In genomic region chr22:42685941-42686666, GRCh38 we compare ENCODE assay signal across 11 cellular contexts. TPM values are rescaled to one million over a fixed set of nuclear protein-coding genes. Genes with fewer than 3 reads are reported as not detected.
DNase-seq lines count a peak whose midpoint lies in the region; ATAC-seq, FAIRE-seq and TF ChIP-seq lines count a peak whose summit lies in the region.
"Had no signal": no experiment of that assay in that cellular context is flagged by ENCODE, and none has a peak within 500 bp of the region (broad histone marks: within the 10 kb centered on the region; RNA-seq: fewer than 3 reads in every experiment).

No MANE protein-coding gene starts in this region.

- H3K4me3 ChIP-seq in HepG2 (replicated peaks in 1 of 3; ENCODE audit: insufficient read depth in 1 of 3, low read depth in 2 of 3, low read length in 3 of 3) (no peak overlapping the region; a peak in 1 of 6 replicates), right lobe of liver (no peak overlapping the region), esophagus squamous epithelium (no peak overlapping the region), neural progenitor cell (no peak overlapping the region)

- H3K4me2 ChIP-seq in HepG2 (ENCODE audit: low read depth, low read length) (peak overlapping the region; percentile 86), neural progenitor cell (peak overlapping the region; percentile 47)

- ATAC-seq in HepG2: peak; percentile 14; the same call in 2 of the 3 replicates
- no peak for ATAC-seq in right lobe of liver
- no peak for ATAC-seq in GM21723 (IDR thresholded peaks at IDR 0.05; ENCODE audit: unreplicated experiment)
- ATAC-seq: naive thymus-derived CD4-positive, alpha-beta T cell had no signal

- CTCF ChIA-PET in HepG2 (lab: Yijun Ruan, JAX; ENCODE audit: low intra/inter-chr PET ratio, low total read pairs): no interaction called here

- H3K27me3 Mint-ChIP-seq in neural progenitor cell (ENCODE audit: insufficient read depth, low read depth): peaks cover 9% of the 10 kb centered on the region

- in situ Hi-C loops in HepG2 (cut with HindIII; ENCODE audit: extremely low pct_ligation_motif_present, low pct_unique_long_range_greater_than_20kb): no loop called here

- intact Hi-C loops in HepG2 (cut with micrococcal nuclease; ENCODE audit: unreplicated experiment) (no loop called here), right lobe of liver (cut with DNase I) (no loop called here), esophagus squamous epithelium (cut with DNase I) (no loop called here)

- no peaks in the 10 kb centered on the region for H3K9me3 Mint-ChIP-seq in neural progenitor cell

- H3K4me1 ChIP-seq in HepG2 (ENCODE audit: insufficient read depth, low read length): peaks cover 73% of the 10 kb centered on the region
- peaks cover 0 to 27% (median 11%) of the 10 kb centered on the region in 4 donors for H3K4me1 ChIP-seq in right lobe of liver
- H3K4me1 ChIP-seq in esophagus squamous epithelium: peaks cover 34 to 92% (median 73%) of the 10 kb centered on the region in 3 donors
- peaks cover 23% of the 10 kb centered on the region for H3K4me1 ChIP-seq in neural progenitor cell

- H3K9ac ChIP-seq in HepG2 (ENCODE audit: insufficient read depth, low read depth, low read length): no peak overlapping the region
- H3K9ac ChIP-seq in neural progenitor cell: no peak overlapping the region

- no peak overlapping the region for H3K4me3 Mint-ChIP-seq in neural progenitor cell
- H3K4me3 Mint-ChIP-seq: naive thymus-derived CD4-positive, alpha-beta T cell had no signal

- no peak for FAIRE-seq in HepG2 (lab: Jason Lieb, UNC)

- no peaks in the 10 kb centered on the region for H3K79me2 ChIP-seq in HepG2 (ENCODE audit: insufficient read depth, low read length)
- H3K79me2 ChIP-seq in neural progenitor cell (ENCODE audit: low read depth): no peaks in the 10 kb centered on the region

- BruUV-seq in HepG2 (replicated peaks; lab: Mats Ljungman, UMichigan): no TSS peak

- H3K36me3 Mint-ChIP-seq in neural progenitor cell: no peaks in the 10 kb centered on the region
- H3K36me3 Mint-ChIP-seq: naive thymus-derived CD4-positive, alpha-beta T cell had no signal

- TF ChIP-seq POLR2A in HepG2 (IDR thresholded peaks at IDR 0.05; ENCODE audit: insufficient read depth in 1 of 2, low read depth in 2 of 2, low read length in 2 of 2): no peak
- TF ChIP-seq POLR2A in right lobe of liver (IDR thresholded peaks at IDR 0.05): no peak
- TF ChIP-seq POLR2A in esophagus squamous epithelium (IDR thresholded peaks at IDR 0.05): no peak

- peak; percentile 35 for TF ChIP-seq CTCF in HepG2 (CRISPR knock-in tag; IDR thresholded peaks at IDR 0.05)
- TF ChIP-seq CTCF in right lobe of liver (IDR thresholded peaks at IDR 0.05): no peak
- TF ChIP-seq CTCF in esophagus squamous epithelium (IDR thresholded peaks at IDR 0.05): no peak
- TF ChIP-seq CTCF in neural progenitor cell (IDR thresholded peaks at IDR 0.05): no peak

- H3K4me1 Mint-ChIP-seq in neural progenitor cell: peaks cover 26% of the 10 kb centered on the region
- H3K4me1 Mint-ChIP-seq: naive thymus-derived CD4-positive, alpha-beta T cell had no signal

- DNase-seq in HepG2 (ENCODE audit: low spot score) (no peak), right lobe of liver (no peak), esophagus squamous epithelium (lab: John Stamatoyannopoulos, UW) (no peak), neural progenitor cell (ENCODE audit: low spot score) (peak; percentile 41), GDM1 (lab: John Stamatoyannopoulos, UW) (no peak), 8988T (no peak), HuH-7.5 (ENCODE audit: low spot score) (no peak)
- DNase-seq: naive thymus-derived CD4-positive, alpha-beta T cell; stimulated activated CD4-positive, alpha-beta T cell treated with anti-CD3 and anti-CD28 coated beads, Interleukin-4, amount 100 ng/mL, for 4 hours had no signal

- POLR2A ChIA-PET in HepG2 (lab: Yijun Ruan, JAX): interaction anchor here (0.9 to 3.7 kb wide), 3 partner anchors 11 to 70 kb away, joined by 4 to 16 read pairs (median 5); partner anchors contain the start of genes CYB5R3 and POLDIP3

- H3F3A ChIP-seq in neural progenitor cell (ENCODE audit: low read depth): peaks cover 7% of the 10 kb centered on the region

- H3K27ac ChIP-seq in HepG2 (ENCODE audit: extremely low read length, insufficient read depth, low read length): no peak overlapping the region
- H3K27ac ChIP-seq in right lobe of liver: no peak overlapping the region
- H3K27ac ChIP-seq in esophagus squamous epithelium: peak overlapping the region; percentile 54 to 95 (median 88)
- H3K27ac ChIP-seq in neural progenitor cell: no peak overlapping the region

- TF ChIP-seq RAD21 in HepG2 (CRISPR knock-in tag; IDR thresholded peaks at IDR 0.05): no peak

- TF ChIP-seq EP300 in HepG2 (IDR thresholded peaks at IDR 0.05; ENCODE audit: low read depth in 2 of 2, low read length in 2 of 2) (no peak), HepG2 (CRISPR knock-in tag; IDR thresholded peaks at IDR 0.05; ENCODE audit: borderline replicate concordance) (no peak)

- H3K9me3 ChIP-seq in HepG2 (ENCODE audit: low read length) (no peaks in the 10 kb centered on the region), right lobe of liver (no peaks in the 10 kb centered on the region), esophagus squamous epithelium (no peaks in the 10 kb centered on the region), neural progenitor cell (ENCODE audit: low read depth) (no peaks in the 10 kb centered on the region)

- 0% methylated on average over 4 of the region's 5 CpGs for WGBS in HepG2 (ENCODE audit: low lambda C conversion rate)
- WGBS in right lobe of liver (ENCODE audit: insufficient coverage, low coverage, low lambda C conversion rate, missing lambda C conversion rate): 43% methylated on average over 1 of the region's 5 CpGs
- WGBS in esophagus squamous epithelium, 2 donors: 18 to 31% methylated on average over 2 to 4 of the region's 5 CpGs

- H3K27ac Mint-ChIP-seq in neural progenitor cell: peak overlapping the region; percentile 36
- H3K27ac Mint-ChIP-seq: naive thymus-derived CD4-positive, alpha-beta T cell had no signal

- H3K36me3 ChIP-seq in HepG2 (replicated peaks in 1 of 2; ENCODE audit: control insufficient read depth in 1 of 2, insufficient read depth in 2 of 2, low read length in 2 of 2) (no peaks in the 10 kb centered on the region), right lobe of liver (no peaks in the 10 kb centered on the region), esophagus squamous epithelium (peaks cover 0 to 2% (median 0%) of the 10 kb centered on the region in 3 donors), neural progenitor cell (no peaks in the 10 kb centered on the region)

- H2AFZ ChIP-seq in HepG2 (ENCODE audit: low read length) (no peak overlapping the region), neural progenitor cell (replicated peaks) (no peak overlapping the region)

- H4K20me1 ChIP-seq in HepG2 (ENCODE audit: insufficient read depth, low read length) (no peaks in the 10 kb centered on the region), neural progenitor cell (ENCODE audit: low read depth) (no peaks in the 10 kb centered on the region)

- H3K27me3 ChIP-seq in HepG2 (ENCODE audit: control insufficient read depth in 1 of 2, insufficient read depth in 2 of 2, low read length in 2 of 2) (no peaks in the 10 kb centered on the region; a peak in 2 of 5 replicates), right lobe of liver (no peaks in the 10 kb centered on the region), esophagus squamous epithelium (no peaks in the 10 kb centered on the region), neural progenitor cell (no peaks in the 10 kb centered on the region)

RNA-seq across cellular contexts. Expression of gene A4GALT, which starts 34.6 kb away (rescaled TPM):
- total RNA-seq in HepG2 (2016; rRNA removed; fragmentation: Illumina TruSeq; extraction: Trizol): 0.09 TPM in 1 of 2 replicates, not detected in the other
- total RNA-seq in HepG2 (2016; cell fraction: cytosol; rRNA removed; fragmentation: Illumina TruSeq; extraction: Trizol; ENCODE audit: low read depth): not detected in 2 replicates
- total RNA-seq in HepG2 (2016; cell fraction: insoluble cytoplasmic fraction; rRNA removed; fragmentation: Illumina TruSeq; extraction: Trizol): not detected in 2 replicates
- not detected in 2 replicates for total RNA-seq in HepG2 (2016; cell fraction: membrane; rRNA removed; fragmentation: Illumina TruSeq; extraction: Trizol)
- not detected in 2 replicates for total RNA-seq in HepG2 (2016; cell fraction: nucleus; rRNA removed; fragmentation: Illumina TruSeq; extraction: Trizol)
- polyA plus RNA-seq in HepG2 (2011; rRNA removed): 1.1 and 2.7 TPM in 2 replicates
- polyA plus RNA-seq in HepG2 (2011; cell fraction: cytosol; rRNA removed): 2.5 and 4.5 TPM in 2 replicates
- 3.2 and 3.6 TPM in 2 replicates for polyA plus RNA-seq in HepG2 (2011; cell fraction: nucleus; rRNA removed)
- polyA plus RNA-seq in HepG2 (2012): 0.74 and 1.8 TPM in 2 replicates
- polyA plus RNA-seq in HepG2 (2016; cell fraction: cytosol; fragmentation: Illumina TruSeq; extraction: Trizol; ENCODE audit: low read depth): not detected in 2 replicates
- polyA plus RNA-seq in HepG2 (2016; cell fraction: insoluble cytoplasmic fraction; fragmentation: Illumina TruSeq; extraction: Trizol; ENCODE audit: low read depth): 0.15 TPM in 1 of 2 replicates, not detected in the other
- 0.09 TPM in 1 of 2 replicates, not detected in the other for polyA plus RNA-seq in HepG2 (2016; cell fraction: membrane; fragmentation: Illumina TruSeq; extraction: Trizol; ENCODE audit: low read depth)
- polyA plus RNA-seq in HepG2 (2016; cell fraction: nucleus; fragmentation: Illumina TruSeq; extraction: Trizol; ENCODE audit: insufficient read depth, low read depth): not detected in 2 replicates
- polyA minus RNA-seq in HepG2 (2011; rRNA and poly(A)+ RNA removed; ENCODE audit: low replicate concordance): 7.6 and 7.8 TPM in 2 replicates
- polyA minus RNA-seq in HepG2 (2011; cell fraction: cytosol; rRNA and poly(A)+ RNA removed): 1.5 and 2.5 TPM in 2 replicates
- polyA minus RNA-seq in HepG2 (2011; cell fraction: nucleus; rRNA and poly(A)+ RNA removed): 2.1 and 2.9 TPM in 2 replicates
- 1 to 10 TPM in 5 of 6 experiments, under 1 TPM in 1; 0.86 to 3.7 (median 2.2) TPM for total RNA-seq in right lobe of liver
- total RNA-seq in esophagus squamous epithelium: 10 to 100 TPM; 13.9 to 22.0 (median 17.6) TPM
- 2.6 and 17.7 TPM in 2 replicates for total RNA-seq in neural progenitor cell (ENCODE audit: low replicate concordance)
- total RNA-seq: naive thymus-derived CD4-positive, alpha-beta T cell had no signal
- polyA plus RNA-seq: naive thymus-derived CD4-positive, alpha-beta T cell had no signal

RNA-seq across cellular contexts. Expression of gene CYB5R3, which starts 36.9 kb away (rescaled TPM):
- 31.5 and 32.4 TPM in 2 replicates for total RNA-seq in HepG2 (2016; rRNA removed; fragmentation: Illumina TruSeq; extraction: Trizol)
- 9.5 and 9.9 TPM in 2 replicates for total RNA-seq in HepG2 (2016; cell fraction: cytosol; rRNA removed; fragmentation: Illumina TruSeq; extraction: Trizol; ENCODE audit: low read depth)
- total RNA-seq in HepG2 (2016; cell fraction: insoluble cytoplasmic fraction; rRNA removed; fragmentation: Illumina TruSeq; extraction: Trizol): 27.7 and 33.5 TPM in 2 replicates
- total RNA-seq in HepG2 (2016; cell fraction: membrane; rRNA removed; fragmentation: Illumina TruSeq; extraction: Trizol): 19.2 and 24.7 TPM in 2 replicates
- 26.9 and 30.5 TPM in 2 replicates for total RNA-seq in HepG2 (2016; cell fraction: nucleus; rRNA removed; fragmentation: Illumina TruSeq; extraction: Trizol)
- 305 and 347 TPM in 2 replicates for polyA plus RNA-seq in HepG2 (2011; rRNA removed)
- 171 and 227 TPM in 2 replicates for polyA plus RNA-seq in HepG2 (2011; cell fraction: cytosol; rRNA removed)
- polyA plus RNA-seq in HepG2 (2011; cell fraction: nucleus; rRNA removed): 180 and 209 TPM in 2 replicates
- 258 and 265 TPM in 2 replicates for polyA plus RNA-seq in HepG2 (2012)
- 41.8 and 43.2 TPM in 2 replicates for polyA plus RNA-seq in HepG2 (2016; cell fraction: cytosol; fragmentation: Illumina TruSeq; extraction: Trizol; ENCODE audit: low read depth)
- 103 and 141 TPM in 2 replicates for polyA plus RNA-seq in HepG2 (2016; cell fraction: insoluble cytoplasmic fraction; fragmentation: Illumina TruSeq; extraction: Trizol; ENCODE audit: low read depth)
- polyA plus RNA-seq in HepG2 (2016; cell fraction: membrane; fragmentation: Illumina TruSeq; extraction: Trizol; ENCODE audit: low read depth): 69.2 and 69.5 TPM in 2 replicates
- 118 and 123 TPM in 2 replicates for polyA plus RNA-seq in HepG2 (2016; cell fraction: nucleus; fragmentation: Illumina TruSeq; extraction: Trizol; ENCODE audit: insufficient read depth, low read depth)
- 63.4 and 306 TPM in 2 replicates for polyA minus RNA-seq in HepG2 (2011; rRNA and poly(A)+ RNA removed; ENCODE audit: low replicate concordance)
- polyA minus RNA-seq in HepG2 (2011; cell fraction: cytosol; rRNA and poly(A)+ RNA removed): 173 and 208 TPM in 2 replicates
- polyA minus RNA-seq in HepG2 (2011; cell fraction: nucleus; rRNA and poly(A)+ RNA removed): 50.5 and 63.4 TPM in 2 replicates
- total RNA-seq in right lobe of liver: 100 to 1,000 TPM; 146 to 211 (median 170) TPM
- total RNA-seq in esophagus squamous epithelium: 10 to 100 TPM; 49.5 to 81.6 (median 71.7) TPM
- total RNA-seq in neural progenitor cell (ENCODE audit: low replicate concordance): 21.6 and 61.5 TPM in 2 replicates

RNA-seq across cellular contexts. Expression of gene ATP5MGL, which starts 45.7 kb away (rescaled TPM):
- total RNA-seq in HepG2 (2016; rRNA removed; fragmentation: Illumina TruSeq; extraction: Trizol) (0.97 TPM in 1 of 2 replicates, not detected in the other), right lobe of liver (under 1 TPM in 3 of 6 experiments, not detected in 3; 0.37 to 0.78 (median 0.68) TPM), esophagus squamous epithelium (under 1 TPM in 1 of 4 donors, not detected in 3; 0.76 TPM), neural progenitor cell (ENCODE audit: low replicate concordance) (0.34 TPM in 1 of 2 replicates, not detected in the other)
- total RNA-seq in HepG2 (2016; cell fraction: cytosol; rRNA removed; fragmentation: Illumina TruSeq; extraction: Trizol; ENCODE audit: low read depth): 0.35 TPM in 1 of 2 replicates, not detected in the other
- total RNA-seq in HepG2 (2016; cell fraction: insoluble cytoplasmic fraction; rRNA removed; fragmentation: Illumina TruSeq; extraction: Trizol): 0.58 TPM in 1 of 2 replicates, not detected in the other
- not detected in 2 replicates for total RNA-seq in HepG2 (2016; cell fraction: membrane; rRNA removed; fragmentation: Illumina TruSeq; extraction: Trizol)
- 0.69 and 1.2 TPM in 2 replicates for total RNA-seq in HepG2 (2016; cell fraction: nucleus; rRNA removed; fragmentation: Illumina TruSeq; extraction: Trizol)
- polyA plus RNA-seq in HepG2 (2011; rRNA removed): 0.40 and 0.50 TPM in 2 replicates
- polyA plus RNA-seq in HepG2 (2011; cell fraction: cytosol; rRNA removed): not detected in 2 replicates
- polyA plus RNA-seq in HepG2 (2011; cell fraction: nucleus; rRNA removed): 0.40 and 1.1 TPM in 2 replicates
- polyA plus RNA-seq in HepG2 (2012): 0.21 TPM in 1 of 2 replicates, not detected in the other
- polyA plus RNA-seq in HepG2 (2016; cell fraction: cytosol; fragmentation: Illumina TruSeq; extraction: Trizol; ENCODE audit: low read depth): not detected in 2 replicates
- not detected in 2 replicates for polyA plus RNA-seq in HepG2 (2016; cell fraction: insoluble cytoplasmic fraction; fragmentation: Illumina TruSeq; extraction: Trizol; ENCODE audit: low read depth)
- polyA plus RNA-seq in HepG2 (2016; cell fraction: membrane; fragmentation: Illumina TruSeq; extraction: Trizol; ENCODE audit: low read depth): not detected in 2 replicates
- polyA plus RNA-seq in HepG2 (2016; cell fraction: nucleus; fragmentation: Illumina TruSeq; extraction: Trizol; ENCODE audit: insufficient read depth, low read depth): not detected in 2 replicates
- polyA minus RNA-seq in HepG2 (2011; rRNA and poly(A)+ RNA removed; ENCODE audit: low replicate concordance): 2.1 and 4.3 TPM in 2 replicates
- not detected in 2 replicates for polyA minus RNA-seq in HepG2 (2011; cell fraction: cytosol; rRNA and poly(A)+ RNA removed)
- 3.9 and 6.5 TPM in 2 replicates for polyA minus RNA-seq in HepG2 (2011; cell fraction: nucleus; rRNA and poly(A)+ RNA removed)
- polyA plus RNA-seq: BJ had no signal

Comparison
In these comparisons a context has a peak if more than half of its experiments do, and no peak if none do; other contexts are left out.
1. H3K27ac ChIP-seq: peak in esophagus squamous epithelium (4 of 4); none in HepG2 (single experiment), right lobe of liver (0 of 3) and neural progenitor cell (single experiment).